In the genomic region with DNA sequence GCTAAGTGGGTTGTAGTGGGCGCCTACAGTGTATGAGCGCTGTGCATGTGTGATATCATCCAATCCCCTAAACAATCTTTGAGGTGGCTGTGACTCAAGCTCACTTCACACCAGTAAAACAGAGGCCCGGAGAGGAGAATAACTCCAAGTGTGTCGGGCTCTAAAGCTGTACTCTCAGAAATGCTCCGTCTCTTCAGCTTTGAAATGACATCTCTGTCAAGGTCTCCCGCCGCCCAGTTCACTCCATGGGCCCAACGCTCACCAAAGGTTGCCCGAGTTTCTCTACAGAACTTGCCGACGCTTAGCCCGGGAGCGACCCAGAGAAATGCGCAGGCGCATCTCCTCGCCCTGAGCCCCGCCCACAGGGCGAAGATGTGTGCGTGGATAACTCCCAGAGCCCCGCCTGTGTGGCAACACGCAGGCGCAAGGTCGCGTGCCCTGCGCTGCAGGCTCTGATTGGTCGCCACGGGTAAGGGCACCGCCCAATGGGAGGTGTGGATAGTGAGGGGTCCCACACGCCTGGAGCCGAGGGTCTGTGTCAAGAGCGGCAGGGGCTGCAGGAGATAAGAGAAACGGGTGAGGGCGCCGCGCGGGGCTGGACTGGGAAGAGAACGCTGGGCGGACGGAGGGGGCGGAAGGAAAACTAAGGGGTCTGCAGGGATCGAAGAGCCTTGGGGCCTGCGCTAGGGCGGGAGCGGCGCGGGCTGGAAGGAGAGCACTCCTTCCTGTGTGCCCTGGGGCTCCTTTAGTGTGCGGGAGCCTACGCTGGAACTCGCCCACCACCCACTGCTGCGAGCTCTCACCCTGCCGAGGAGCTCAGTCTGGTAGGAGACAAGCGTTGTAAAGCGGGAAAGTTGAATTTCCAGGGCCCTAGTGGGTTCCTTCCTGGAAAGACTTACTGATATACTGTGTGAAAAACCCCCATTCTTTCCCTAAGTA, we compare ENCODE assay signal across 8 cellular contexts. TPM values are rescaled to one million over a fixed set of nuclear protein-coding genes. Genes with fewer than 3 reads are reported as not detected.
DNase-seq lines count a peak whose midpoint lies in the region; ATAC-seq and TF ChIP-seq lines count a peak whose summit lies in the region.

TSS of gene ZNF526 (plus strand) at position 501 of the 939 bp plus-strand sequence. CDS start 4,092 bp downstream, outside the sequence.

- peaks cover 13% of the 10 kb centered on the region for H3K23me2 ChIP-seq in H9 (ENCODE audit: insufficient read length, low read depth, low read length, poor library complexity, severe bottlenecking)

- peaks cover 29 to 44% of the 10 kb centered on the region in 2 experiments for H3K4me1 Mint-ChIP-seq in H9
- H3K4me1 Mint-ChIP-seq in natural killer cell treated with Interleukin-12 subunit alpha and Interleukin-12 subunit beta and Interleukin-15 and Interleukin-18, amount 100 ng/mL, for 72 hours (ENCODE audit: low read depth in 2 of 2): peaks cover 55 to 58% of the 10 kb centered on the region in 2 donors

- TF ChIP-seq CTCF in H9 (conservative IDR thresholded peaks at IDR 0.05): peak; percentile 12; the same call in 1 of the 3 replicates
- no peak for TF ChIP-seq CTCF in fibroblast of pulmonary artery (IDR thresholded peaks at IDR 0.05; ENCODE audit: low read length, missing control alignments)

- H3K79me2 ChIP-seq in H9 (ENCODE audit: insufficient read depth, low read length): peaks cover 11% of the 10 kb centered on the region; the same call in 1 of the 2 replicates

- no peak within 1 kb of the TSS for H3K4ac ChIP-seq in H9 (ENCODE audit: low read depth, low read length)

- H3K36me3 ChIP-seq in MG63: peaks cover 41% of the 10 kb centered on the region

- H2AFZ ChIP-seq in H9 (ENCODE audit: low read length): no peak within 1 kb of the TSS

- no peaks in the 10 kb centered on the region for H4K20me1 ChIP-seq in H9 (ENCODE audit: control insufficient read depth, insufficient read depth, insufficient read length)

- H3K36me3 Mint-ChIP-seq in H9 (ENCODE audit: insufficient read depth in 1 of 3, low read depth in 3 of 3): peaks cover 18 to 33% (median 28%) of the 10 kb centered on the region in 3 experiments
- peaks cover 9% of the 10 kb centered on the region for H3K36me3 Mint-ChIP-seq in natural killer cell treated with Interleukin-12 subunit alpha and Interleukin-12 subunit beta and Interleukin-15 and Interleukin-18, amount 100 ng/mL, for 72 hours

- H4K91ac ChIP-seq in H9 (ENCODE audit: insufficient read length, low read depth, low read length): no peak within 1 kb of the TSS

- H3K9ac ChIP-seq in H9 (ENCODE audit: extremely low read depth, insufficient read length, low read length): peak within 1 kb of the TSS; percentile 70

- no peaks in the 10 kb centered on the region; a peak in 1 of 5 replicates for H3K9me3 Mint-ChIP-seq in H9
- H3K9me3 Mint-ChIP-seq in natural killer cell treated with Interleukin-12 subunit alpha and Interleukin-12 subunit beta and Interleukin-15 and Interleukin-18, amount 100 ng/mL, for 72 hours: no peaks in the 10 kb centered on the region

- H3K4me3 ChIP-seq in MG63 (peak within 1 kb of the TSS; percentile 96), fibroblast of pulmonary artery (replicated peaks; ENCODE audit: low read depth, low read length) (peak within 1 kb of the TSS; percentile 98)

- H2BK20ac ChIP-seq in H9 (ENCODE audit: low read depth, low read length, poor library complexity, severe bottlenecking): no peak within 1 kb of the TSS

- H2BK120ac ChIP-seq in H9 (ENCODE audit: low read depth, low read length, poor library complexity, severe bottlenecking): no peak within 1 kb of the TSS

- no peak within 1 kb of the TSS for H2BK12ac ChIP-seq in H9 (ENCODE audit: insufficient read length, low read depth, low read length)

- no peaks in the 10 kb centered on the region for H3K27me3 ChIP-seq in H9 (ENCODE audit: insufficient read depth, low read length)
- no peaks in the 10 kb centered on the region for H3K27me3 ChIP-seq in MG63

- H3K4me3 Mint-ChIP-seq in H9: peak within 1 kb of the TSS; percentile 90 to 99
- H3K4me3 Mint-ChIP-seq in natural killer cell treated with Interleukin-12 subunit alpha and Interleukin-12 subunit beta and Interleukin-15 and Interleukin-18, amount 100 ng/mL, for 72 hours: peak within 1 kb of the TSS; percentile 96

- H3T11ph ChIP-seq in H9 (ENCODE audit: low read length): no peak within 1 kb of the TSS

- H3K56ac ChIP-seq in H9 (ENCODE audit: insufficient read length, low read depth, low read length): no peak within 1 kb of the TSS

- H3K27me3 Mint-ChIP-seq in H9 (ENCODE audit: low read depth): no peaks in the 10 kb centered on the region; the same call in none of the 2 replicates
- no peaks in the 10 kb centered on the region for H3K27me3 Mint-ChIP-seq in natural killer cell treated with Interleukin-12 subunit alpha and Interleukin-12 subunit beta and Interleukin-15 and Interleukin-18, amount 100 ng/mL, for 72 hours

- no peak within 1 kb of the TSS for H4K5ac ChIP-seq in H9 (ENCODE audit: insufficient read length, low read depth, low read length)

- H2BK5ac ChIP-seq in H9 (ENCODE audit: insufficient read length, low read length): no peak within 1 kb of the TSS

- H3K4me2 ChIP-seq in H9 (ENCODE audit: insufficient read depth, insufficient read length, low read length): peak within 1 kb of the TSS; percentile 72

- no peak within 1 kb of the TSS for H3K18ac ChIP-seq in H9 (ENCODE audit: insufficient read length, low read depth, low read length)

- 0 out of 2 replicates have a peak within 1 kb of the TSS, but pooled peaks have one; percentile 26 for H3K14ac ChIP-seq in H9 (ENCODE audit: insufficient read depth, low read length)

- no peak within 1 kb of the TSS for H3K23ac ChIP-seq in H9 (ENCODE audit: insufficient read length, low read depth, low read length)

- no peaks in the 10 kb centered on the region for H3K9me3 ChIP-seq in H9 (ENCODE audit: control insufficient read depth, low read depth, low read length)
- no peaks in the 10 kb centered on the region for H3K9me3 ChIP-seq in MG63

- H2AK5ac ChIP-seq in H9 (ENCODE audit: insufficient read length, low read length): no peak within 1 kb of the TSS

- WGBS in H9 (ENCODE audit: extremely low coverage, insufficient read length, low lambda C conversion rate): no CpG with 5 or more reads among the region's 53 CpGs

- H4K8ac ChIP-seq in H9 (replicated peaks; ENCODE audit: insufficient read length, low read depth, low read length): no peak within 1 kb of the TSS

- peak within 1 kb of the TSS; percentile 93 to 98 (median 97) for H3K27ac Mint-ChIP-seq in H9
- peak within 1 kb of the TSS; percentile 87 to 93 for H3K27ac Mint-ChIP-seq in natural killer cell treated with Interleukin-12 subunit alpha and Interleukin-12 subunit beta and Interleukin-15 and Interleukin-18, amount 100 ng/mL, for 72 hours

- DNase-seq in ELR (ENCODE audit: low read depth): peak; percentile 97
- DNase-seq in H9: peak; percentile 99
- DNase-seq in MG63: peak; percentile 98
- peak; percentile 96 for DNase-seq in SHP77 (lab: John Stamatoyannopoulos, UW)
- peak; percentile 95 for DNase-seq in activated T-helper 9 cell treated with anti-CD3 and anti-CD28 coated beads, Interleukin-2, amount 50 U/mL, for 16 hours (ENCODE audit: low read depth)
- DNase-seq in fibroblast of pulmonary artery (ENCODE audit: low read depth): peak; percentile 97
- DNase-seq in natural killer cell treated with Interleukin-12 subunit alpha and Interleukin-12 subunit beta and Interleukin-15 and Interleukin-18, amount 100 ng/mL, for 72 hours (ENCODE audit: low spot score): peak; percentile 99
- peak; percentile 96 for DNase-seq in stimulated activated naive CD4-positive, alpha-beta T cell treated with Interleukin-2 at 50 U/mL for 16 hours (lab: John Stamatoyannopoulos, UW)

- ATAC-seq in natural killer cell treated with Interleukin-12 subunit alpha and Interleukin-12 subunit beta and Interleukin-15 and Interleukin-18, amount 100 ng/mL, for 72 hours: peak; percentile 89 to 92

- no peak within 1 kb of the TSS for H3K27ac ChIP-seq in H9 (ENCODE audit: insufficient read length, low read depth, low read length)

- no peaks in the 10 kb centered on the region for H3K4me1 ChIP-seq in H9 (ENCODE audit: insufficient read depth, low read length)

- no peak within 1 kb of the TSS for H2BK15ac ChIP-seq in H9 (ENCODE audit: low read depth, low read length)

- H3K79me1 ChIP-seq in H9 (ENCODE audit: insufficient read depth, low read depth, low read length, poor library complexity, severe bottlenecking): peaks cover 10% of the 10 kb centered on the region

RNA-seq across cellular contexts. Expression of gene ZNF526, which starts in this region (rescaled TPM):
- 20.5 and 23.4 TPM in 2 replicates for total RNA-seq in H9 (2021)
- 8.5 and 12.8 TPM in 2 replicates for total RNA-seq in MG63 (2014; rRNA removed; shearing (Covaris generic); ENCODE audit: low replicate concordance)
- total RNA-seq in natural killer cell treated with Interleukin-12 subunit alpha and Interleukin-12 subunit beta and Interleukin-15 and Interleukin-18, amount 100 ng/mL, for 72 hours: 10 to 100 TPM; 18.5 to 23.7 TPM
